Comparison of ENCODE assay signal across 1 cellular context in genomic region chr13:99269627-99270252, GRCh38.
TF ChIP-seq lines count a peak whose summit lies in the region.

No MANE protein-coding gene starts in this region.

TF ChIP-seq in GM23338, 12 proteins besides CTCF, POLR2A, EP300 and RAD21 (continued from another document):
- TF ChIP-seq REST (IDR thresholded peaks at IDR 0.05; ENCODE audit: unreplicated experiment), result no peak
- no peak for TF ChIP-seq CREB1 (CRISPR knock-in tag; IDR thresholded peaks at IDR 0.05; ENCODE audit: low read depth)
- no peak for TF ChIP-seq EZH2 (IDR thresholded peaks at IDR 0.05; ENCODE audit: low read depth, unreplicated experiment)
- TF ChIP-seq ZNF462 (CRISPR knock-in tag; IDR thresholded peaks at IDR 0.05), result no peak
- TF ChIP-seq EZH2phosphoT487 (IDR thresholded peaks at IDR 0.05; ENCODE audit: unreplicated experiment), result no peak
- TF ChIP-seq STAT1 (IDR thresholded peaks at IDR 0.05; ENCODE audit: unreplicated experiment), result no peak
- TF ChIP-seq POLR2AphosphoS5 (IDR thresholded peaks at IDR 0.05; ENCODE audit: low read depth), result no peak
